Comparison of ENCODE assay signal across 9 cellular contexts in the genomic region with DNA sequence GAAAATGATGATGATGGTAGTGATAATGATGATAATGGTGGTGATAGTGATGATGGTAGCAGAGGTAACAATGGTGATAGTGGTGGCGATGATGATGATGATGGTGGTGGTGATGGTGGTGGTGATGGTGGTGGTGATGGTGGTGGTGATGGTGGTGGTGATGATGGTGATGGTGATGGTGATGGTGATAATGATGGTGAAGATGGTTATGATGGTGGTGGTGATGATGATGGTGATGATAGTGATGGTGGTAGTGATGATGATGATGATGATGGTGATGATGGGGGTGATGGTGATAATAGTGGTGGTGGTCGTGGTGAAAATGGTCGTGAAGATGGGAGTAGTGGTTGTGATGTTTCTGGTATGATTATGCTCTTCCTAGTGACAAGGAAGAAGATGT.
"Had no signal": no experiment of that assay in that cellular context is flagged by ENCODE, and none has a peak within 500 bp of the region (broad histone marks: within the 10 kb centered on the region; RNA-seq: fewer than 3 reads in every experiment).

No MANE protein-coding gene starts in this region.

- H3K9ac ChIP-seq: GM23248 had no signal

- H2AFZ ChIP-seq: GM23248 had no signal

- FAIRE-seq: H54, K562 had no signal

- H3K27ac ChIP-seq: GM23248, HL-60 had no signal

- ATAC-seq: K562 had no signal

- DNase-seq: GM23248, GOT3, H9, HCEC 1CT, Kasumi-1, KG1 had no signal

- H3K4me3 ChIP-seq: GM23248, K562 had no signal
